1 cellular context compared by ENCODE assay signal in the genomic region with DNA sequence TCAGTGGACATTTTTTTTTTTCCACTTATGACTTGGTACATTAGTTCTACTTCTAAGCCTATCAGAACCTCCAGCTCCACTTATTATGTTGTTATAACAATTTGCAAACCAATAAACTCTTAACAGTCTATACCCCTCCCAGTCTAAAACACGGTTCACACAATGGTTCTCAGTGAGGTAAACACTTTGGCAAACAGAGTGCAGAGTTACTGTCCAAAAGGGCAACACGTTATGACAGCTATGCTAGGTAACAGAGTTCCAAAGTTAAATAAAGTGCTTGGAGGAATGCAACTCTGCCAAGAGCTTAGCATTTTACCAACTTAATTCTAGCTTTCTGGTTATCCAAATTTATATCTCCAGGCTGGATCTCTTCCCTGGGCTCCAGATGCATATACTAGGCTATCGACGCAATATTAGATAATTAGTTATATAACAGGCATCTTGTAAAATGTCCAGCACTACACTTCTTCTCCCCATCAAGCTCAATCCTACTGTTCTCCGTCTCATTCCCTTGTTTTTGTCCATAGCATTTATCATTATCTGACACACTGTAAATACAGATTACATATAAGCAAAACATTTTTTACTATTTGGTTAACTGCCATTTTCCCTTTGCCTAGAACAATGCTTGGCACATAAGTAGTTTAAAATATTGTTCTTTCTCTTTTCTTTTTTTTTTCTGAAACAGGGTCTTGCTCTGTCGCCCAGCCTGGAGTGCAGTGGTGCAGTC.
TF ChIP-seq lines count a peak whose summit lies in the region.

No MANE protein-coding gene starts in this region.

TF ChIP-seq in HepG2, 621 proteins besides CTCF, POLR2A, EP300 and RAD21 (continues in another document):
- no peak for TF ChIP-seq NFKBIZ (CRISPR knock-in tag; IDR thresholded peaks at IDR 0.05)
- TF ChIP-seq MXD4 (CRISPR knock-in tag; IDR thresholded peaks at IDR 0.05), result no peak
- no peak for TF ChIP-seq RBFOX2 (IDR thresholded peaks at IDR 0.05; ENCODE audit: low read depth, low read length)
- TF ChIP-seq AGO1 (IDR thresholded peaks at IDR 0.05; ENCODE audit: low read depth, low read length, poor library complexity, severe bottlenecking), result no peak
- TF ChIP-seq FOXA1 (IDR thresholded peaks at IDR 0.05), result no peak
- peak; percentile 76 for TF ChIP-seq FOXA1 (CRISPR knock-in tag; IDR thresholded peaks at IDR 0.05)
- peak; percentile 42; the same call in 1 of the 2 replicates for TF ChIP-seq ZNF12 (CRISPR knock-in tag; IDR thresholded peaks at IDR 0.05)
- TF ChIP-seq KDM5A (IDR thresholded peaks at IDR 0.05; ENCODE audit: borderline replicate concordance, low read length), result no peak
- no peak for TF ChIP-seq ELK4 (CRISPR knock-in tag; IDR thresholded peaks at IDR 0.05; ENCODE audit: borderline replicate concordance)
- TF ChIP-seq POGZ (CRISPR knock-in tag; IDR thresholded peaks at IDR 0.05), result 0 out of 2 replicates have a peak, but pooled peaks have one; percentile 39
- TF ChIP-seq, protein P1, sequence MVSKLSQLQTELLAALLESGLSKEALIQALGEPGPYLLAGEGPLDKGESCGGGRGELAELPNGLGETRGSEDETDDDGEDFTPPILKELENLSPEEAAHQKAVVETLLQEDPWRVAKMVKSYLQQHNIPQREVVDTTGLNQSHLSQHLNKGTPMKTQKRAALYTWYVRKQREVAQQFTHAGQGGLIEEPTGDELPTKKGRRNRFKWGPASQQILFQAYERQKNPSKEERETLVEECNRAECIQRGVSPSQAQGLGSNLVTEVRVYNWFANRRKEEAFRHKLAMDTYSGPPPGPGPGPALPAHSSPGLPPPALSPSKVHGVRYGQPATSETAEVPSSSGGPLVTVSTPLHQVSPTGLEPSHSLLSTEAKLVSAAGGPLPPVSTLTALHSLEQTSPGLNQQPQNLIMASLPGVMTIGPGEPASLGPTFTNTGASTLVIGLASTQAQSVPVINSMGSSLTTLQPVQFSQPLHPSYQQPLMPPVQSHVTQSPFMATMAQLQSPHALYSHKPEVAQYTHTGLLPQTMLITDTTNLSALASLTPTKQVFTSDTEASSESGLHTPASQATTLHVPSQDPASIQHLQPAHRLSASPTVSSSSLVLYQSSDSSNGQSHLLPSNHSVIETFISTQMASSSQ (IDR thresholded peaks at IDR 0.05; ENCODE audit: low read depth), result no peak
- TF ChIP-seq, protein P1 (CRISPR knock-in tag; IDR thresholded peaks at IDR 0.05; ENCODE audit: borderline replicate concordance), result no peak
- TF ChIP-seq THYN1 (CRISPR knock-in tag; IDR thresholded peaks at IDR 0.05; ENCODE audit: borderline replicate concordance, low read depth), result no peak
- peak; percentile 19; the same call in 1 of the 2 replicates for TF ChIP-seq FOXK2 (IDR thresholded peaks at IDR 0.05)
- TF ChIP-seq, protein P2, sequence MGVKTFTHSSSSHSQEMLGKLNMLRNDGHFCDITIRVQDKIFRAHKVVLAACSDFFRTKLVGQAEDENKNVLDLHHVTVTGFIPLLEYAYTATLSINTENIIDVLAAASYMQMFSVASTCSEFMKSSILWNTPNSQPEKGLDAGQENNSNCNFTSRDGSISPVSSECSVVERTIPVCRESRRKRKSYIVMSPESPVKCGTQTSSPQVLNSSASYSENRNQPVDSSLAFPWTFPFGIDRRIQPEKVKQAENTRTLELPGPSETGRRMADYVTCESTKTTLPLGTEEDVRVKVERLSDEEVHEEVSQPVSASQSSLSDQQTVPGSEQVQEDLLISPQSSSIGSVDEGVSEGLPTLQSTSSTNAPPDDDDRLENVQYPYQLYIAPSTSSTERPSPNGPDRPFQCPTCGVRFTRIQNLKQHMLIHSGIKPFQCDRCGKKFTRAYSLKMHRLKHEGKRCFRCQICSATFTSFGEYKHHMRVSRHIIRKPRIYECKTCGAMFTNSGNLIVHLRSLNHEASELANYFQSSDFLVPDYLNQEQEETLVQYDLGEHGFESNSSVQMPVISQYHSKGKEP (CRISPR knock-in tag; IDR thresholded peaks at IDR 0.05), result no peak
- no peak for TF ChIP-seq ZMYM2 (CRISPR knock-in tag; IDR thresholded peaks at IDR 0.05)
- TF ChIP-seq RARG (CRISPR knock-in tag; IDR thresholded peaks at IDR 0.05; ENCODE audit: low read depth), result no peak
- peak; percentile 88 for TF ChIP-seq PAXIP1 (CRISPR knock-in tag; conservative IDR thresholded peaks at IDR 0.05)
- TF ChIP-seq HOXA9 (CRISPR knock-in tag; IDR thresholded peaks at IDR 0.05; ENCODE audit: borderline replicate concordance), result no peak
- TF ChIP-seq FOXK1 (CRISPR knock-in tag; IDR thresholded peaks at IDR 0.05; ENCODE audit: borderline replicate concordance, low read depth), result peak; percentile 69; the same call in 1 of the 2 replicates
- no peak for TF ChIP-seq ZKSCAN5 (CRISPR knock-in tag; IDR thresholded peaks at IDR 0.05)
- peak; percentile 45 for TF ChIP-seq NCOA2 (CRISPR knock-in tag; IDR thresholded peaks at IDR 0.05)
- peak; percentile 41; the same call in 1 of the 2 replicates for TF ChIP-seq KAT8 (CRISPR knock-in tag; IDR thresholded peaks at IDR 0.05)
- no peak for TF ChIP-seq ZBTB46 (CRISPR knock-in tag; IDR thresholded peaks at IDR 0.05; ENCODE audit: borderline replicate concordance)
- no peak for TF ChIP-seq ZKSCAN1 (IDR thresholded peaks at IDR 0.05; ENCODE audit: low read length)
- no peak for TF ChIP-seq ATF4 (CRISPR knock-in tag; IDR thresholded peaks at IDR 0.05)
- no peak for TF ChIP-seq SIX1 (CRISPR knock-in tag; IDR thresholded peaks at IDR 0.05; ENCODE audit: borderline replicate concordance)
- TF ChIP-seq RXRA (CRISPR knock-in tag; IDR thresholded peaks at IDR 0.05), result no peak
- TF ChIP-seq RFX1 (IDR thresholded peaks at IDR 0.05), result no peak; the same call in 1 of the 2 replicates
- TF ChIP-seq ZNF205 (CRISPR knock-in tag; IDR thresholded peaks at IDR 0.05), result 0 out of 2 replicates have a peak, but pooled peaks have one; percentile 14
- no peak for TF ChIP-seq NRL (CRISPR knock-in tag; IDR thresholded peaks at IDR 0.05; ENCODE audit: borderline replicate concordance)
- no peak for TF ChIP-seq NFYB (CRISPR knock-in tag; IDR thresholded peaks at IDR 0.05)
- TF ChIP-seq ZNF230 (CRISPR knock-in tag; IDR thresholded peaks at IDR 0.05), result no peak
- peak; percentile 39; the same call in 1 of the 2 replicates for TF ChIP-seq ISL2 (CRISPR knock-in tag; IDR thresholded peaks at IDR 0.05)
- TF ChIP-seq, protein P3, sequence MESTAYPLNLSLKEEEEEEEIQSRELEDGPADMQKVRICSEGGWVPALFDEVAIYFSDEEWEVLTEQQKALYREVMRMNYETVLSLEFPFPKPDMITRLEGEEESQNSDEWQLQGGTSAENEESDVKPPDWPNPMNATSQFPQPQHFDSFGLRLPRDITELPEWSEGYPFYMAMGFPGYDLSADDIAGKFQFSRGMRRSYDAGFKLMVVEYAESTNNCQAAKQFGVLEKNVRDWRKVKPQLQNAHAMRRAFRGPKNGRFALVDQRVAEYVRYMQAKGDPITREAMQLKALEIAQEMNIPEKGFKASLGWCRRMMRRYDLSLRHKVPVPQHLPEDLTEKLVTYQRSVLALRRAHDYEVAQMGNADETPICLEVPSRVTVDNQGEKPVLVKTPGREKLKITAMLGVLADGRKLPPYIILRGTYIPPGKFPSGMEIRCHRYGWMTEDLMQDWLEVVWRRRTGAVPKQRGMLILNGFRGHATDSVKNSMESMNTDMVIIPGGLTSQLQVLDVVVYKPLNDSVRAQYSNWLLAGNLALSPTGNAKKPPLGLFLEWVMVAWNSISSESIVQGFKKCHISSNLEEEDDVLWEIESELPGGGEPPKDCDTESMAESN (CRISPR knock-in tag; conservative IDR thresholded peaks at IDR 0.05), result 0 out of 2 replicates have a peak, but pooled peaks have one; percentile 35
- TF ChIP-seq DBP (CRISPR knock-in tag; IDR thresholded peaks at IDR 0.05; ENCODE audit: not compliant biosample characterization), result no peak
